11 cellular contexts compared by ENCODE assay signal in the genomic region with DNA sequence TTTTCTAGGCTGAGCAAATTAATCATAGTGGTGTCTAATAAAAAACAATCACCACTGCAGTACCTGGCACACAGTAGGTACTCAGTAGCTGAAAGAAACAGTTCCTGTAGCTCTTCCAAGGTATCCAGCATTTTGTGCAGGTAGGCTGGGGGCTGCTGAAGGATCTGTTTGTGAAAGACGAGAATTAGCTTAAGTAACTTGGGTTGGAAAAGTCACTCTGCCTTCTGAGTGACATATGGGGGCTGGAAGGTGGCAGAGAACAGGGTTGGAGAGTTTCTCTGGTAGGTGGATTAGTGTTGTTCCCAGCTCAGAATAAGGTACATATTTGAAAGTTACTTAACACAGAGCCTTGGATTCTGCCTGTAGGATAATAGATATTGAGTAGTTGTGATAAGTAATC.
A peak's percentile ranks its signal among the peaks of the same experiment; 100 is the strongest.
DNase-seq lines count a peak whose midpoint lies in the region; ATAC-seq, FAIRE-seq and TF ChIP-seq lines count a peak whose summit lies in the region.
"Had no signal": no experiment of that assay in that cellular context is flagged by ENCODE, and none has a peak within 500 bp of the region (broad histone marks: within the 10 kb centered on the region; RNA-seq: fewer than 3 reads in every experiment).

No MANE protein-coding gene starts in this region.

- H3K4me1 ChIP-seq in kidney (ENCODE audit: control insufficient read depth in 1 of 2, insufficient read depth in 1 of 2, low read depth in 1 of 2, low read length in 2 of 2) (peaks cover 7 to 16% of the 10 kb centered on the region in 2 donors), suprapubic skin (peaks cover 33% of the 10 kb centered on the region)

- TF ChIP-seq CTCF in kidney (IDR thresholded peaks at IDR 0.05; ENCODE audit: borderline replicate concordance, extremely low read depth, insufficient read depth), result no peak
- TF ChIP-seq CTCF in suprapubic skin (IDR thresholded peaks at IDR 0.05), result no peak

- H3K9me3 Mint-ChIP-seq in activated CD4-positive, alpha-beta T cell treated with anti-CD3 and anti-CD28 coated beads for 36 hours (ENCODE audit: low read depth), result no peaks in the 10 kb centered on the region
- no peaks in the 10 kb centered on the region for H3K9me3 Mint-ChIP-seq in activated T-helper 2 cell treated with anti-CD3 and anti-CD28 coated beads, Interferon-gamma antibody, Interleukin-2, Interleukin-4, amounts not matched to agents 10 μg/mL and 5 μg/mL and 100 μg/mL, durations not matched to agents 14 hours and 24 hours and 36 hours
- H3K9me3 Mint-ChIP-seq: central memory CD8-positive, alpha-beta T cell had no signal

- H3K27ac Mint-ChIP-seq in activated CD4-positive, alpha-beta T cell treated with anti-CD3 and anti-CD28 coated beads for 36 hours, result peak overlapping the region; percentile 67
- H3K27ac Mint-ChIP-seq in activated T-helper 2 cell treated with anti-CD3 and anti-CD28 coated beads, Interferon-gamma antibody, Interleukin-2, Interleukin-4, amounts not matched to agents 10 μg/mL and 5 μg/mL and 100 μg/mL, durations not matched to agents 14 hours and 24 hours and 36 hours, result peak overlapping the region; percentile 84

- CTCF ChIA-PET in activated CD4-positive, alpha-beta T cell treated with anti-CD3 and anti-CD28 coated beads for 36 hours (lab: Charles Lee), result no interaction called here

- TF ChIP-seq EP300 in suprapubic skin (IDR thresholded peaks at IDR 0.05), result no peak

- H3K4me3 ChIP-seq in kidney (ENCODE audit: low read length in 2 of 2) (no peak overlapping the region), suprapubic skin (no peak overlapping the region)

- peaks cover 17% of the 10 kb centered on the region for H3K27me3 Mint-ChIP-seq in activated CD4-positive, alpha-beta T cell treated with anti-CD3 and anti-CD28 coated beads for 36 hours
- H3K27me3 Mint-ChIP-seq in activated T-helper 2 cell treated with anti-CD3 and anti-CD28 coated beads, Interferon-gamma antibody, Interleukin-2, Interleukin-4, amounts not matched to agents 10 μg/mL and 5 μg/mL and 100 μg/mL, durations not matched to agents 14 hours and 24 hours and 36 hours (ENCODE audit: low read depth), result no peaks in the 10 kb centered on the region

- H3K4me1 Mint-ChIP-seq in activated CD4-positive, alpha-beta T cell treated with anti-CD3 and anti-CD28 coated beads for 36 hours, result peaks cover 26% of the 10 kb centered on the region
- peaks cover 70% of the 10 kb centered on the region for H3K4me1 Mint-ChIP-seq in activated T-helper 2 cell treated with anti-CD3 and anti-CD28 coated beads, Interferon-gamma antibody, Interleukin-2, Interleukin-4, amounts not matched to agents 10 μg/mL and 5 μg/mL and 100 μg/mL, durations not matched to agents 14 hours and 24 hours and 36 hours (ENCODE audit: low read depth)
- H3K4me1 Mint-ChIP-seq: central memory CD8-positive, alpha-beta T cell had no signal

- no peak for TF ChIP-seq POLR2A in suprapubic skin (IDR thresholded peaks at IDR 0.05)
- no peak for TF ChIP-seq POLR2A in H54 (IDR thresholded peaks at IDR 0.05; ENCODE audit: low read depth, low read length)

- no peak for DNase-seq in activated CD4-positive, alpha-beta T cell treated with anti-CD3 and anti-CD28 coated beads for 36 hours
- no peak for DNase-seq in activated CD4-positive, alpha-beta T cell treated with anti-CD3 and anti-CD28 coated beads for 4 hours
- no peak for DNase-seq in activated T-helper 2 cell treated with anti-CD3 and anti-CD28 coated beads, Interferon-gamma antibody, Interleukin-2, Interleukin-4, amounts not matched to agents 10 μg/mL and 5 μg/mL and 100 μg/mL, durations not matched to agents 14 hours and 24 hours and 36 hours (ENCODE audit: low spot score)
- DNase-seq in kidney (no peak), suprapubic skin (ENCODE audit: low spot score in 2 of 2) (no peak), NCI-H1092 (lab: John Stamatoyannopoulos, UW) (no peak), H54 (ENCODE audit: insufficient read length, low spot score) (no peak)
- DNase-seq: NCI-H1105 treated with DMSO at 0.1 percent for 48 hours; NK-92 treated with Interleukin-12 subunit alpha and Interleukin-12 subunit beta, amount 100 ng/mL, for 24 hours had no signal

- POLR2A ChIA-PET in activated CD4-positive, alpha-beta T cell treated with anti-CD3 and anti-CD28 coated beads for 36 hours (lab: Charles Lee), result no interaction called here

- peak overlapping the region in 1 of 2 donors; percentile 23 for H3K9ac ChIP-seq in kidney (ENCODE audit: low read length in 2 of 2)

- H3K27me3 ChIP-seq in suprapubic skin, result no peaks in the 10 kb centered on the region

- no peak for FAIRE-seq in kidney (lab: Jason Lieb, UNC)
- no peak for FAIRE-seq in H54 (lab: Jason Lieb, UNC)

- no peaks in the 10 kb centered on the region for H3K36me3 Mint-ChIP-seq in activated CD4-positive, alpha-beta T cell treated with anti-CD3 and anti-CD28 coated beads for 36 hours (ENCODE audit: low read depth)
- no peaks in the 10 kb centered on the region for H3K36me3 Mint-ChIP-seq in activated T-helper 2 cell treated with anti-CD3 and anti-CD28 coated beads, Interferon-gamma antibody, Interleukin-2, Interleukin-4, amounts not matched to agents 10 μg/mL and 5 μg/mL and 100 μg/mL, durations not matched to agents 14 hours and 24 hours and 36 hours (ENCODE audit: low read depth)

- 100% methylated on average over 1 of the region's 1 CpG for WGBS in suprapubic skin

- ATAC-seq in activated CD4-positive, alpha-beta T cell treated with anti-CD3 and anti-CD28 coated beads for 36 hours, result no peak
- ATAC-seq in HG02763 (IDR thresholded peaks at IDR 0.05; ENCODE audit: unreplicated experiment), result no peak

- intact Hi-C loops in activated CD4-positive, alpha-beta T cell treated with anti-CD3 and anti-CD28 coated beads for 36 hours (cut with DNase I, micrococcal nuclease), result loop anchor here in 1 of 2 experiments (1.0 to 10.0 kb wide), 2 partner anchors 7 to 583 kb away; partner anchors contain the start of gene ARL5A
- intact Hi-C loops in activated T-helper 2 cell treated with anti-CD3 and anti-CD28 coated beads, Interferon-gamma antibody, Interleukin-2, Interleukin-4, amounts not matched to agents 10 μg/mL and 5 μg/mL and 100 μg/mL, durations not matched to agents 14 hours and 24 hours and 36 hours (cut with micrococcal nuclease), result loop anchor here (2.0 kb wide), 3 partner anchors 73 to 309 kb away; partner anchors contain the start of genes FMNL2, PRPF40A and STAM2
- intact Hi-C loops in kidney (cut with DNase I), result no loop called here

- peak overlapping the region; percentile 5 to 52 for H3K27ac ChIP-seq in kidney (ENCODE audit: low read depth in 2 of 2, low read length in 2 of 2)
- peak overlapping the region; percentile 56 for H3K27ac ChIP-seq in suprapubic skin

- H3K36me3 ChIP-seq in kidney (ENCODE audit: control insufficient read depth in 1 of 2, insufficient read depth in 2 of 2, low read length in 2 of 2) (no peaks in the 10 kb centered on the region), suprapubic skin (no peaks in the 10 kb centered on the region)

- no peak overlapping the region for H3K4me3 Mint-ChIP-seq in activated CD4-positive, alpha-beta T cell treated with anti-CD3 and anti-CD28 coated beads for 36 hours
- peak overlapping the region; percentile 67 for H3K4me3 Mint-ChIP-seq in activated T-helper 2 cell treated with anti-CD3 and anti-CD28 coated beads, Interferon-gamma antibody, Interleukin-2, Interleukin-4, amounts not matched to agents 10 μg/mL and 5 μg/mL and 100 μg/mL, durations not matched to agents 14 hours and 24 hours and 36 hours (ENCODE audit: low read depth)
- H3K4me3 Mint-ChIP-seq: central memory CD8-positive, alpha-beta T cell had no signal

- H3K9me3 ChIP-seq in kidney (ENCODE audit: control insufficient read depth in 1 of 2, low read length in 2 of 2) (no peaks in the 10 kb centered on the region), suprapubic skin (no peaks in the 10 kb centered on the region)
